In genomic region chr2:39735648-39736047, GRCh38 we compare ENCODE assay signal across 15 cellular contexts. TPM values are rescaled to one million over a fixed set of nuclear protein-coding genes. Genes with fewer than 3 reads are reported as not detected.
A peak's percentile ranks its signal among the peaks of the same experiment; 100 is the strongest.
DNase-seq lines count a peak whose midpoint lies in the region; ATAC-seq and TF ChIP-seq lines count a peak whose summit lies in the region.
"Had no signal": no experiment of that assay in that cellular context is flagged by ENCODE, and none has a peak within 500 bp of the region (broad histone marks: within the 10 kb centered on the region; RNA-seq: fewer than 3 reads in every experiment).

No MANE protein-coding gene starts in this region.

- H3K56ac ChIP-seq in IMR-90 (ENCODE audit: extremely low read depth, insufficient read depth, low read length) = 0 out of 2 replicates have a peak overlapping the region, but pooled peaks have one; percentile 16

- BruUV-seq in IMR-90 (replicated peaks; lab: Mats Ljungman, UMichigan) = no TSS peak

- H4K20me1 ChIP-seq in IMR-90 (ENCODE audit: insufficient read depth, low read length) = peaks cover 4% of the 10 kb centered on the region

- H3K23ac ChIP-seq in IMR-90 (ENCODE audit: low read depth, low read length) = peak overlapping the region; percentile 79

- no peak overlapping the region for H2AK9ac ChIP-seq in IMR-90 (replicated peaks; ENCODE audit: low read depth, low read length, poor library complexity)

- WGBS in IMR-90 (ENCODE audit: extremely low coverage in 2 of 2, insufficient read length in 1 of 2), 2 experiments = 80% methylated on average over 1 of the region's 3 CpGs; no CpG with 5 or more reads in 1 of the 2 experiments
- WGBS in psoas muscle, 3 donors = 68 to 97% (median 77%) methylated on average over 3 of the region's 3 CpGs

- no peak overlapping the region for H3K4me3 ChIP-seq in IMR-90 (ENCODE audit: insufficient read depth, low read depth, low read length)
- H3K4me3 ChIP-seq in brain microvascular endothelial cell (ENCODE audit: low read depth, low read length) = no peak overlapping the region
- H3K4me3 ChIP-seq in psoas muscle = no peak overlapping the region
- H3K4me3 ChIP-seq in Peyer's patch = no peak overlapping the region
- no peak overlapping the region for H3K4me3 ChIP-seq in uterus

- H3K4me1 ChIP-seq in IMR-90 (ENCODE audit: control insufficient read depth, insufficient read depth, low read length) (peaks cover 18% of the 10 kb centered on the region), psoas muscle (peaks cover 22% of the 10 kb centered on the region), Peyer's patch (no peaks in the 10 kb centered on the region), uterus (no peaks in the 10 kb centered on the region)

- no peaks in the 10 kb centered on the region for H3K9me3 ChIP-seq in IMR-90 (ENCODE audit: control insufficient read depth, insufficient read depth, low read length)
- no peaks in the 10 kb centered on the region for H3K9me3 ChIP-seq in psoas muscle
- H3K9me3 ChIP-seq in Peyer's patch = no peaks in the 10 kb centered on the region
- no peaks in the 10 kb centered on the region for H3K9me3 ChIP-seq in uterus

- POLR2A ChIA-PET in IMR-90 (lab: Charles Lee; ENCODE audit: unreplicated experiment) = no interaction called here

- H2BK20ac ChIP-seq in IMR-90 (ENCODE audit: low read depth, low read length) = peak overlapping the region; percentile 70

- peak overlapping the region; percentile 33; the same call in 1 of the 2 replicates for H4K5ac ChIP-seq in IMR-90 (ENCODE audit: low read depth, low read length)

- peak overlapping the region in 1 of 2 experiments; percentile 42; a peak in 1 of 4 replicates for H4K8ac ChIP-seq in IMR-90 (ENCODE audit: low read depth in 2 of 2, low read length in 2 of 2)

- 0 out of 2 replicates have a peak overlapping the region, but pooled peaks have one; percentile 37 for H2AK5ac ChIP-seq in IMR-90 (ENCODE audit: low read depth, low read length)

- DNase-seq in CD1c-positive myeloid dendritic cell (ENCODE audit: extremely low spot score) = peak; percentile 15
- no peak for DNase-seq in IMR-90
- DNase-seq in brain microvascular endothelial cell = no peak
- no peak for DNase-seq in psoas muscle
- no peak for DNase-seq in hypothalamus (lab: John Stamatoyannopoulos, UW)
- DNase-seq in effector CD4-positive, alpha-beta T cell = no peak
- DNase-seq in Peyer's patch = no peak
- DNase-seq in uterus = no peak
- DNase-seq: ACHN; CD8-positive, alpha-beta T cell; DND-41; GF-D8; NCI-H1048; NCI-H1694; SHP77 treated with DMSO at 0.1 percent for 48 hours had no signal

- H3K9me1 ChIP-seq in IMR-90 (ENCODE audit: insufficient read depth, low read length) = peaks cover 17% of the 10 kb centered on the region

- dilution Hi-C loops in IMR-90 (cut with HindIII; ENCODE audit: low sequenced_read_pairs, unreplicated experiment) = no loop called here

- 0 out of 3 replicates have a peak overlapping the region, but pooled peaks have one; percentile 15 for H2BK15ac ChIP-seq in IMR-90 (ENCODE audit: low read depth, low read length)

- peak overlapping the region; percentile 79 for H3K4ac ChIP-seq in IMR-90 (ENCODE audit: low read depth, low read length)

- H3K9ac ChIP-seq in IMR-90 (ENCODE audit: low read depth, low read length) = no peak overlapping the region

- H3K79me1 ChIP-seq in IMR-90 (ENCODE audit: low read depth in 1 of 2, low read length in 2 of 2) = peaks cover 29 to 61% of the 10 kb centered on the region in 2 experiments

- ATAC-seq in IMR-90 (ENCODE audit: low read depth) (no peak), psoas muscle (peak in 3 of 4 donors; percentile 26 to 64 (median 61))
- ATAC-seq: CD8-positive, alpha-beta T cell had no signal

- peak overlapping the region; percentile 60 for H2BK120ac ChIP-seq in IMR-90 (ENCODE audit: low read depth, low read length)

- TF ChIP-seq CTCF in IMR-90 (conservative IDR thresholded peaks at IDR 0.05; ENCODE audit: low read depth, low read length) (no peak), brain microvascular endothelial cell (IDR thresholded peaks at IDR 0.05; ENCODE audit: low read depth, low read length, missing control alignments) (no peak), psoas muscle (IDR thresholded peaks at IDR 0.05) (no peak), Peyer's patch (IDR thresholded peaks at IDR 0.05) (no peak), uterus (IDR thresholded peaks at IDR 0.05) (no peak)

- in situ Hi-C loops in IMR-90 (cut with MboI; ENCODE audit: low sequenced_read_pairs) (no loop called here), brain microvascular endothelial cell (cut with HindIII; ENCODE audit: low pct_ligation_motif_present, low sequenced_read_pairs) (no loop called here)

- H3K14ac ChIP-seq in IMR-90 (replicated peaks; ENCODE audit: low read depth, low read length) = peak overlapping the region; percentile 58

- H3K36me3 ChIP-seq in IMR-90 (ENCODE audit: control insufficient read depth, insufficient read depth, low read length) = peaks cover 10% of the 10 kb centered on the region
- peaks cover under 1% of the 10 kb centered on the region for H3K36me3 ChIP-seq in brain microvascular endothelial cell (replicated peaks)
- H3K36me3 ChIP-seq in psoas muscle (ENCODE audit: insufficient read depth in 1 of 2, low read depth in 1 of 2) = peaks cover 3 to 57% of the 10 kb centered on the region in 2 donors
- peaks cover 0 to 40% (median 7%) of the 10 kb centered on the region in 3 donors for H3K36me3 ChIP-seq in Peyer's patch
- H3K36me3 ChIP-seq in uterus = no peaks in the 10 kb centered on the region

- TF ChIP-seq POLR2A in IMR-90 (IDR thresholded peaks at IDR 0.05; ENCODE audit: low read depth, low read length) (no peak), Peyer's patch (IDR thresholded peaks at IDR 0.05) (no peak), uterus (IDR thresholded peaks at IDR 0.05) (no peak)

- H2AFZ ChIP-seq in IMR-90 (replicated peaks; ENCODE audit: low read length, poor library complexity) = no peak overlapping the region

- intact Hi-C loops in IMR-90 (cut with micrococcal nuclease) (no loop called here), psoas muscle (cut with DNase I) (no loop called here), uterus (cut with DNase I; ENCODE audit: low total_unique reads) (no loop called here)

- H3K27me3 ChIP-seq in IMR-90 (ENCODE audit: control insufficient read depth, insufficient read depth, low read length) (no peaks in the 10 kb centered on the region), brain microvascular endothelial cell (replicated peaks) (no peaks in the 10 kb centered on the region), psoas muscle (ENCODE audit: insufficient read depth in 3 of 3, low read length in 2 of 3) (no peaks in the 10 kb centered on the region), Peyer's patch (no peaks in the 10 kb centered on the region), uterus (no peaks in the 10 kb centered on the region)

- H3K4me2 ChIP-seq in IMR-90 (ENCODE audit: low read depth, low read length) = peak overlapping the region; percentile 3; the same call in 1 of the 2 replicates

- H4K91ac ChIP-seq in IMR-90 (ENCODE audit: insufficient read depth, low read depth, low read length) = peak overlapping the region; percentile 72

- H3K27ac ChIP-seq in IMR-90 (ENCODE audit: insufficient read depth, low read length) (no peak overlapping the region), brain microvascular endothelial cell (peak overlapping the region; percentile 82), psoas muscle (no peak overlapping the region), Peyer's patch (no peak overlapping the region), uterus (no peak overlapping the region)

- no peak overlapping the region; the same call in 1 of the 2 replicates for H3K18ac ChIP-seq in IMR-90 (ENCODE audit: low read depth, low read length)

- CTCF ChIA-PET in IMR-90 (lab: Yijun Ruan, JAX) = interaction anchor here (0.6 kb wide), 1 partner anchor 738 kb away, joined by 3 read pairs; no protein-coding TSS in a partner anchor

- no peak for TF ChIP-seq RAD21 in IMR-90 (IDR thresholded peaks at IDR 0.05; ENCODE audit: low read length)

- peak overlapping the region; percentile 35 for H2BK5ac ChIP-seq in IMR-90 (ENCODE audit: low read depth, low read length, poor library complexity, severe bottlenecking)

TF ChIP-seq in IMR-90, 13 proteins besides CTCF, POLR2A, EP300 and RAD21:
- no peak for TF ChIP-seq MXI1 (IDR thresholded peaks at IDR 0.05; ENCODE audit: borderline replicate concordance, low read depth, low read length)
- no peak for TF ChIP-seq RFX5 (IDR thresholded peaks at IDR 0.05; ENCODE audit: low read depth, low read length)
- TF ChIP-seq, protein P1, sequence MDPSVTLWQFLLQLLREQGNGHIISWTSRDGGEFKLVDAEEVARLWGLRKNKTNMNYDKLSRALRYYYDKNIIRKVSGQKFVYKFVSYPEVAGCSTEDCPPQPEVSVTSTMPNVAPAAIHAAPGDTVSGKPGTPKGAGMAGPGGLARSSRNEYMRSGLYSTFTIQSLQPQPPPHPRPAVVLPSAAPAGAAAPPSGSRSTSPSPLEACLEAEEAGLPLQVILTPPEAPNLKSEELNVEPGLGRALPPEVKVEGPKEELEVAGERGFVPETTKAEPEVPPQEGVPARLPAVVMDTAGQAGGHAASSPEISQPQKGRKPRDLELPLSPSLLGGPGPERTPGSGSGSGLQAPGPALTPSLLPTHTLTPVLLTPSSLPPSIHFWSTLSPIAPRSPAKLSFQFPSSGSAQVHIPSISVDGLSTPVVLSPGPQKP (IDR thresholded peaks at IDR 0.05; ENCODE audit: borderline replicate concordance, low read depth, low read length) = no peak
- no peak for TF ChIP-seq SMC3 (IDR thresholded peaks at IDR 0.05; ENCODE audit: low read depth, low read length)
- TF ChIP-seq CHD1 (IDR thresholded peaks at IDR 0.05; ENCODE audit: low read depth, low read length) = no peak
- no peak for TF ChIP-seq FOS (IDR thresholded peaks at IDR 0.05; ENCODE audit: low read depth, low read length)

RNA-seq across cellular contexts. Expression of gene THUMPD2, which starts 43.4 kb away (rescaled TPM):
- total RNA-seq in IMR-90 (2012; rRNA removed) (4.8 and 5.6 TPM in 2 replicates), psoas muscle (10 to 100 TPM in 1 of 4 donors, 1 to 10 TPM in 3; 6.5 to 12.7 (median 9.0) TPM), Peyer's patch (10 to 100 TPM; 14.2 to 19.8 (median 16.0) TPM), uterus (10 to 100 TPM in 2 of 4 donors, 1 to 10 TPM in 2; 3.8 to 25.1 (median 15.8) TPM)
- polyA plus RNA-seq in IMR-90 (2012; rRNA removed) (5.2 and 7.0 TPM in 2 replicates), psoas muscle (1 to 10 TPM; 7.1 to 7.5 (median 7.3) TPM)
- polyA plus RNA-seq in IMR-90 (2012; cell fraction: cytosol; rRNA removed) = 1.1 and 1.5 TPM in 2 replicates
- 2.9 and 22.6 TPM in 2 replicates for polyA plus RNA-seq in IMR-90 (2012; cell fraction: nucleus; rRNA removed; ENCODE audit: low replicate concordance)
